ENCODE assay signal across 7 cellular contexts in the genomic region with DNA sequence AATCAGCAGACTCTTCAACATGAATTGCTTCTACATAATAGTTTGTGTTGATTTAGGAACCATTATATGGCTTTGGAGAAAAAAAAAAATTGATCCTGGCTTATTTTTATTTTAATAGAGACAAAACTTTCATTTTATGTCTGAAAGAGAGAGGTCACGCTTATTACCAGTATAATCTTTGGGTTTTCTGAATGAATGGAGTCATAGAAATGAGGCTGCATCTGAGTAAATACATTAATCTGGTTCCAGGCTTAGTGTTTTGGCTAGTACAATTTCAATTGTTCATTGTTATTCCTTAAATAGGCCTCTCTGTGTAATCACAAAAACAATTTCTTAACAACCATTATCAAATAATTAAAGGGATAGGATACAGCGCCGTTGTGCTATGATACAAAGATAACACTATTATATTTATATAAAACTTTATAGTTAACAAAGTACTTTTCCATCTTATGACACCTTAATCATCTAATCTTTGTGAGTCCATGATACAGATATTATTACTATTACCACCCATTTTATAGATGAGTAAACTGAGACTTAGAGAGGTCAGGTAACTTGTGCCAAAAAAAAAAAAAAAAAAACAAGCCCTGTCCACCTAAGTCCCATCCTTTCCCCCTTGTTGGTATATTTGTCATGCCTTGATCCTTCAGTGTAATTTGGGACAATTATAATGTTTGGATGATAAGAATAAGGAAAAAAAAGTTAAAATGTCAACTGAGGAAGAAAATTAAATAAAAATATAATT.
"Had no signal": no experiment of that assay in that cellular context is flagged by ENCODE, and none has a peak within 500 bp of the region (broad histone marks: within the 10 kb centered on the region; RNA-seq: fewer than 3 reads in every experiment).

No MANE protein-coding gene starts in this region.

- DNase-seq: activated CD4-positive, alpha-beta T cell treated with anti-CD3 and anti-CD28 coated beads, Interleukin-2, amount 10 ng/mL, durations not matched to agents 7 days and 5 days; activated CD8-positive, alpha-beta memory T cell treated with anti-CD3 and anti-CD28 coated beads for 24 hours; activated gamma-delta T cell treated with Interleukin-2 at 50 U/mL for 16 hours; left lung; mammary epithelial cell; naive thymus-derived CD8-positive, alpha-beta T cell; posterior cingulate gyrus had no signal

- ATAC-seq: left lung; naive thymus-derived CD8-positive, alpha-beta T cell had no signal
